In the genomic region with DNA sequence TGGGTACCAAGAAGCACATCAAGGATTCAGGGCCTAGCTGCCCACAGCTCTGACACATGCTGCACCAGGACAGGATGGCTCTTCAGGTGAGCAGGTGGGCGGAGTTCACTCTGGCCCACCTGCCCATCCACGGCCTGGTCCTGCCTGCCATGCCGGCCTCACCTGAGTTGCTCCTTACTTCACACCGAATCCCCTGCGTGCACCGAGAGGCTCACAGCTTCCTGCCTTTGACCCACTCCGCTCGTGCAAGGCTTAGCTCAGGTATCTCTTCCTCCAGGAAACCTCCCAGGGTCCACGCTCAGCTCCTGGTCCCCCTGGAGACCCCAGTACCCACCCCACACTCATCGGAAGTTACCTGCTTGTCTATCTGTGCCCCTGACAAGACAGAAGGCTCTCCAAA, we compare ENCODE assay signal across 1 cellular context.
TF ChIP-seq lines count a peak whose summit lies in the region.

No MANE protein-coding gene starts in this region.

TF ChIP-seq in GM23338, 12 proteins besides CTCF, POLR2A, EP300 and RAD21 (continued from another document):
- no peak for TF ChIP-seq ETS1 (IDR thresholded peaks at IDR 0.05)
- TF ChIP-seq JUNB (IDR thresholded peaks at IDR 0.05; ENCODE audit: unreplicated experiment), result no peak
- no peak for TF ChIP-seq ZNF114 (CRISPR knock-in tag; IDR thresholded peaks at IDR 0.05)
- TF ChIP-seq, protein P1, sequence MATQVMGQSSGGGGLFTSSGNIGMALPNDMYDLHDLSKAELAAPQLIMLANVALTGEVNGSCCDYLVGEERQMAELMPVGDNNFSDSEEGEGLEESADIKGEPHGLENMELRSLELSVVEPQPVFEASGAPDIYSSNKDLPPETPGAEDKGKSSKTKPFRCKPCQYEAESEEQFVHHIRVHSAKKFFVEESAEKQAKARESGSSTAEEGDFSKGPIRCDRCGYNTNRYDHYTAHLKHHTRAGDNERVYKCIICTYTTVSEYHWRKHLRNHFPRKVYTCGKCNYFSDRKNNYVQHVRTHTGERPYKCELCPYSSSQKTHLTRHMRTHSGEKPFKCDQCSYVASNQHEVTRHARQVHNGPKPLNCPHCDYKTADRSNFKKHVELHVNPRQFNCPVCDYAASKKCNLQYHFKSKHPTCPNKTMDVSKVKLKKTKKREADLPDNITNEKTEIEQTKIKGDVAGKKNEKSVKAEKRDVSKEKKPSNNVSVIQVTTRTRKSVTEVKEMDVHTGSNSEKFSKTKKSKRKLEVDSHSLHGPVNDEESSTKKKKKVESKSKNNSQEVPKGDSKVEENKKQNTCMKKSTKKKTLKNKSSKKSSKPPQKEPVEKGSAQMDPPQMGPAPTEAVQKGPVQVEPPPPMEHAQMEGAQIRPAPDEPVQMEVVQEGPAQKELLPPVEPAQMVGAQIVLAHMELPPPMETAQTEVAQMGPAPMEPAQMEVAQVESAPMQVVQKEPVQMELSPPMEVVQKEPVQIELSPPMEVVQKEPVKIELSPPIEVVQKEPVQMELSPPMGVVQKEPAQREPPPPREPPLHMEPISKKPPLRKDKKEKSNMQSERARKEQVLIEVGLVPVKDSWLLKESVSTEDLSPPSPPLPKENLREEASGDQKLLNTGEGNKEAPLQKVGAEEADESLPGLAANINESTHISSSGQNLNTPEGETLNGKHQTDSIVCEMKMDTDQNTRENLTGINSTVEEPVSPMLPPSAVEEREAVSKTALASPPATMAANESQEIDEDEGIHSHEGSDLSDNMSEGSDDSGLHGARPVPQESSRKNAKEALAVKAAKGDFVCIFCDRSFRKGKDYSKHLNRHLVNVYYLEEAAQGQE (IDR thresholded peaks at IDR 0.05; ENCODE audit: unreplicated experiment), result no peak
TF ChIP-seq in GM23338: peak in this region for 0.
